ENCODE assay signal across 21 cellular contexts in genomic region chr14:105253329-105253682, GRCh38.
"Had no signal": no experiment of that assay in that cellular context is flagged by ENCODE, and none has a peak within 500 bp of the region (broad histone marks: within the 10 kb centered on the region; RNA-seq: fewer than 3 reads in every experiment).

No MANE protein-coding gene starts in this region.

- H3K27ac ChIP-seq: brain microvascular endothelial cell, cardiac muscle cell had no signal

- ATAC-seq: activated CD8-positive, alpha-beta T cell treated with anti-CD3 and anti-CD28 coated beads for 36 hours; activated T-cell treated with anti-CD3 and anti-CD28 coated beads, Interleukin-2, amount 50 U/mL, for 72 hours; PC-3; T-helper 17 cell had no signal

- H3K27me3 ChIP-seq: brain microvascular endothelial cell, cardiac muscle cell had no signal

- DNase-seq: activated CD4-positive, CD25-positive, alpha-beta regulatory T cell; activated CD8-positive, alpha-beta memory T cell treated with anti-CD3 and anti-CD28 coated beads, Interleukin-2, amount 50 U/mL, for 4 hours; activated CD8-positive, alpha-beta T cell treated with anti-CD3 and anti-CD28 coated beads for 36 hours; activated gamma-delta T cell treated with Interleukin-2 at 50 U/mL for 16 hours; activated naive CD4-positive, alpha-beta T cell treated with anti-CD3 and anti-CD28 coated beads, Interleukin-2, amount 10 ng/mL, durations not matched to agents 7 days and 5 days; activated naive CD8-positive, alpha-beta T cell treated with anti-CD3 and anti-CD28 coated beads for 36 hours; activated T-cell treated with anti-CD3 and anti-CD28 coated beads, Interleukin-2, amount 50 U/mL, for 72 hours; brain microvascular endothelial cell; cerebellar nuclear complex; Kasumi-1; NCI-H1105 treated with DMSO at 0.1 percent for 48 hours; NCI-H1436 treated with DMSO at 0.1 percent for 48 hours; NCI-H187; NCI-H2081; NCI-H446; NCI-H524; PC-3; SIG-M5; T-helper 17 cell; T-helper 9 cell had no signal

- H3K4me3 ChIP-seq: cardiac muscle cell had no signal
